Comparison of ENCODE assay signal across 8 cellular contexts in the genomic region with DNA sequence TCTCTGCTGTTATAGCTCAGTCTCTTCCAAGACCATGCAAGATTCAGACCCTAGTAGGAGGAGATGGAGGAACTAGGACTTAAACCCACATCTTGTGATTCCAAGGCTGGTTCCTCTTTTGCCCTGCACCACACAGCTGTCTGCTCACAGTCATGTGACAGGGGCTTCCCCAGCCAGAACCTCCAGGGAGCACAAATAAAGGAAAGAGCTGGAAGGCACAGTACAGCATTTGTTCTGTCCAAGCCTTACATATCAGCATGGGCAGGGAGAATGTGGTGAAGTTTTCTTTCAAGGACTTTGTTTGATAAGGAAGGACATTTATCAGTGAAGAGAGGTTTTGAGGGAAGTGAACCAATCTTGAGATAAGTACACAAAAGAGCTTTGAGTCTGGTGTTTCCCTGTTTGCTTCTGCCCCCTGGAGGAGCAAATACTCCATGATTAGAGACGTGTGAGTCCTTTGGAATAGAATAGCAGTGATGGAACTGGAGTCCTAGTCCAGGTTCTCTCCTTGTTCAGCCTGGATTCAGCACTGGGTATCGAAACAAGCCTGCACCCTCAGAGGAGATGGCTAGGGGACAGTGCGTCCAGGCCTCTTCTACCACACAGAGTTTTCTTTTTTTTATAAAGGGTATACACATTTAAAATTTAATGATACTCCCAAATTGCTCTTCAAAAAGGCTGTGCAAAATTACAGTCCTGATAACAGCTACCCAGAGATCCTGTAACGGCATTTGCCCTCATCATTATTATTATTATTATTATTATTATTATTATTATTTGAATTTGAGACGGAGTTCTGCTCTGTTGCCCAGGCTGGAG. TPM values are rescaled to one million over a fixed set of nuclear protein-coding genes. Genes with fewer than 3 reads are reported as not detected.
DNase-seq lines count a peak whose midpoint lies in the region; ATAC-seq and TF ChIP-seq lines count a peak whose summit lies in the region.

No MANE protein-coding gene starts in this region.

- intact Hi-C loops in activated B cell treated with CpG ODN at 0.5 μM for 24 hours (cut with micrococcal nuclease), result loop anchor here (1.0 to 2.0 kb wide), 9 partner anchors 10 to 195 kb away; a partner anchor contains a TSS
- intact Hi-C loops in thyroid gland (cut with DNase I), result loop anchor here (5.0 kb wide), 1 partner anchor 41 kb away; a partner anchor contains a TSS

- H3K27ac Mint-ChIP-seq in activated B cell treated with CpG ODN at 0.5 μM for 24 hours (peak overlapping the region; percentile 95), endothelial cell (ENCODE audit: unreplicated experiment) (peak overlapping the region; percentile 89), mesothelial cell of epicardium (peak overlapping the region; percentile 87)

- H3K4me1 Mint-ChIP-seq in activated B cell treated with CpG ODN at 0.5 μM for 24 hours, result peaks cover 56% of the 10 kb centered on the region
- H3K4me1 Mint-ChIP-seq in endothelial cell (ENCODE audit: unreplicated experiment), result peaks cover 32% of the 10 kb centered on the region
- peaks cover 8% of the 10 kb centered on the region for H3K4me1 Mint-ChIP-seq in mesothelial cell of epicardium

- H3K4me3 ChIP-seq in thyroid gland (replicated peaks in 1 of 3), result no peak overlapping the region

- no peaks in the 10 kb centered on the region for H3K27me3 ChIP-seq in thyroid gland

- WGBS in thyroid gland, 2 donors, result 59 to 60% methylated on average over 5 of the region's 5 CpGs

- POLR2A ChIA-PET in activated B cell treated with CpG ODN at 0.5 μM for 24 hours (lab: Charles Lee), result interaction anchor here (0.5 to 5.0 kb wide), 22 partner anchors 9 to 445 kb away, joined by 3 to 147 read pairs (median 6); a partner anchor contains a TSS

- H3K4me3 Mint-ChIP-seq in activated B cell treated with CpG ODN at 0.5 μM for 24 hours (peak overlapping the region; percentile 73), endothelial cell (ENCODE audit: unreplicated experiment) (peak overlapping the region; percentile 17), mesothelial cell of epicardium (no peak overlapping the region)

- peak in 1 of 2 donors; percentile 23 for TF ChIP-seq POLR2A in thyroid gland (IDR thresholded peaks at IDR 0.05)

- CTCF ChIA-PET in activated B cell treated with CpG ODN at 0.5 μM for 24 hours (lab: Charles Lee), result interaction anchor here (0.6 to 2.8 kb wide), 17 partner anchors 9 to 253 kb away, joined by 3 to 51 read pairs (median 7); a partner anchor contains a TSS

- peaks cover 9 to 14% of the 10 kb centered on the region in 2 donors for H3K4me1 ChIP-seq in thyroid gland

- peak; percentile 92 for ATAC-seq in GM18907 (IDR thresholded peaks at IDR 0.05; ENCODE audit: unreplicated experiment)
- ATAC-seq in HG03103 (IDR thresholded peaks at IDR 0.05; ENCODE audit: low read depth, unreplicated experiment), result peak; percentile 95
- ATAC-seq in activated B cell treated with CpG ODN at 0.5 μM for 24 hours (ENCODE audit: low read depth), result peak; percentile 87

- no peak for TF ChIP-seq CTCF in activated B cell treated with CpG ODN at 0.5 μM for 24 hours (IDR thresholded peaks at IDR 0.05)
- no peak for TF ChIP-seq CTCF in endothelial cell (IDR thresholded peaks at IDR 0.05; ENCODE audit: unreplicated experiment)
- peak; percentile 47 for TF ChIP-seq CTCF in mesothelial cell of epicardium (IDR thresholded peaks at IDR 0.05; ENCODE audit: unreplicated experiment)
- TF ChIP-seq CTCF in thyroid gland (IDR thresholded peaks at IDR 0.05), result peak in 5 of 6 experiments; percentile 22 to 72 (median 65)

- H3K27me3 Mint-ChIP-seq in activated B cell treated with CpG ODN at 0.5 μM for 24 hours (no peaks in the 10 kb centered on the region), endothelial cell (ENCODE audit: unreplicated experiment) (no peaks in the 10 kb centered on the region), mesothelial cell of epicardium (ENCODE audit: low read depth) (no peaks in the 10 kb centered on the region)

- peaks cover 65 to 67% of the 10 kb centered on the region in 2 donors for H3K36me3 ChIP-seq in thyroid gland

- DNase-seq in CMK (ENCODE audit: low read depth) (peak; percentile 93), NCI-H2227 treated with DMSO at 0.1 percent for 48 hours (lab: John Stamatoyannopoulos, UW) (peak; percentile 74), activated B cell treated with CpG ODN at 0.5 μM for 24 hours (peak; percentile 71), endothelial cell (ENCODE audit: low spot score) (peak; percentile 60), mesothelial cell of epicardium (ENCODE audit: low spot score in 2 of 2, unreplicated experiment in 2 of 2) (peak in 1 of 2 experiments; percentile 46), thyroid gland (peak; percentile 64 to 66)

- H3K9me3 ChIP-seq in thyroid gland, result no peaks in the 10 kb centered on the region

- no peaks in the 10 kb centered on the region for H3K9me3 Mint-ChIP-seq in activated B cell treated with CpG ODN at 0.5 μM for 24 hours
- H3K9me3 Mint-ChIP-seq in endothelial cell (ENCODE audit: unreplicated experiment), result no peaks in the 10 kb centered on the region
- H3K9me3 Mint-ChIP-seq in mesothelial cell of epicardium, result no peaks in the 10 kb centered on the region

- peaks cover 82% of the 10 kb centered on the region for H3K36me3 Mint-ChIP-seq in activated B cell treated with CpG ODN at 0.5 μM for 24 hours (ENCODE audit: low read depth)
- H3K36me3 Mint-ChIP-seq in endothelial cell (ENCODE audit: low read depth, unreplicated experiment), result peaks cover 68% of the 10 kb centered on the region
- peaks cover 6% of the 10 kb centered on the region for H3K36me3 Mint-ChIP-seq in mesothelial cell of epicardium

- H3K27ac ChIP-seq in thyroid gland, result peak overlapping the region; percentile 58 to 70 (median 70)

RNA-seq across cellular contexts. Expression of a gene that starts 24.6 kb away (rescaled TPM):
- 9.5 and 13.8 TPM in 2 replicates for total RNA-seq in activated B cell treated with CpG ODN at 0.5 μM for 24 hours
- total RNA-seq in endothelial cell (ENCODE audit: unreplicated experiment), result 38.6 TPM
- total RNA-seq in mesothelial cell of epicardium, result 2.2 to 3.1 TPM (median 2.8 TPM) in 3 replicates
- 10 to 100 TPM; 12.4 to 23.0 (median 20.0) TPM for total RNA-seq in thyroid gland

RNA-seq across cellular contexts. Expression of a gene that starts 42.4 kb away (rescaled TPM):
- total RNA-seq in activated B cell treated with CpG ODN at 0.5 μM for 24 hours (274 and 320 TPM in 2 replicates), endothelial cell (ENCODE audit: unreplicated experiment) (241 TPM), mesothelial cell of epicardium (37.0 to 43.9 TPM (median 40.8 TPM) in 3 replicates), thyroid gland (100 to 1,000 TPM; 157 to 492 (median 249) TPM)

Comparison
In these comparisons a context has a peak if more than half of its experiments do, and no peak if none do; other contexts are left out.
1. CTCF ChIP-seq: peak in mesothelial cell of epicardium (single experiment) and thyroid gland (5 of 6); none in activated B cell treated with CpG ODN at 0.5 μM for 24 hours (single experiment) and endothelial cell (single experiment).
2. Peak in every context shown above with its lines, with median percentiles within 50 percentile points of each other: ATAC-seq and H3K27ac Mint-ChIP-seq.